8 cellular contexts compared by ENCODE assay signal in the genomic region with DNA sequence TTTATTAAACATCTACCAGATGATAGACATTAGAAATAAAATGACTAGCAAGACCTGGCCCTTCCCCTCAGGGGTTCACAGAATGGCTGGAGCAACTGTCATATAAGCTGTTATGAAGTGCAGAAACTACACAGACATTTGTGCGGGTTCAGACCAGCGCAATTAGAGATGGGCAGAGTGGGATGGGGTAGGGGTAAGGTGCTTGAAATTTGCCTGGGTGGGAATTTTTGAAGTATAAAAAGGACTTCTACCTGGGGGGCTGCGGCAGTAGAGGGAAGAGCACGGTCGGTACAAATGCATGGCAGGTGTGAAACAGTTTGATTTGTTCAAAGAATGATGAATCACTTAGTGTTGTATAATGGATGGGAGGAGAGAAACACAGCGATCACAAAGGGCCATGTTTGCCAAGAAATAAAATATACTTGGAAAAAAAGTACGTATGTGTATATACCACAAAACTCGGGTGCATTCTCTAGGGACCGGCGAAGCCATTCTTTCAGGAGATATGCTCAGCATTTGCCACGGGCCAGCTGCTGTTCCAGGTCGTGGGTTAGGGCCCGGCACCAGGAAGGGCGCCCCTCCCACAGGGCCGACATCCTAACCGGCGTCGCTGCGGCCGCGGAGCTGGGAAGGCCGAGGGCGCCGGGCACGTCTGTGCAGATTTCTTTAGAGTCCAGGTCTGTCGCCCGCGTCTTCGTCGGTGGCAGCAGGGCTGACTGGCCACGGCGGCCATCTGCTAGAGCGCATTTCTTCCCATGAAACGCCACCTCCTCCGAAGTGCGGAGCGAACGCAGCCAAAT. TPM values are rescaled to one million over a fixed set of nuclear protein-coding genes. Genes with fewer than 3 reads are reported as not detected.
A peak's percentile ranks its signal among the peaks of the same experiment; 100 is the strongest.
DNase-seq lines count a peak whose midpoint lies in the region; ATAC-seq and TF ChIP-seq lines count a peak whose summit lies in the region.

No MANE protein-coding gene starts in this region.

- no peaks in the 10 kb centered on the region for H3K9me3 Mint-ChIP-seq in central memory CD8-positive, alpha-beta T cell

- H3K27ac ChIP-seq in Peyer's patch, result peak overlapping the region; percentile 77 to 95 (median 87)

- TF ChIP-seq CTCF in Peyer's patch (IDR thresholded peaks at IDR 0.05), result no peak

- TF ChIP-seq POLR2A in Peyer's patch (IDR thresholded peaks at IDR 0.05), result no peak

- H3K27ac Mint-ChIP-seq in central memory CD8-positive, alpha-beta T cell (ENCODE audit: low read depth), result peak overlapping the region; percentile 96

- H3K4me1 Mint-ChIP-seq in central memory CD8-positive, alpha-beta T cell, result peaks cover 34% of the 10 kb centered on the region

- H3K27me3 Mint-ChIP-seq in central memory CD8-positive, alpha-beta T cell, result no peaks in the 10 kb centered on the region

- peak overlapping the region; percentile 94 for H3K4me3 Mint-ChIP-seq in central memory CD8-positive, alpha-beta T cell

- H3K36me3 Mint-ChIP-seq in central memory CD8-positive, alpha-beta T cell (ENCODE audit: insufficient read depth), result peaks cover 36% of the 10 kb centered on the region

- no peaks in the 10 kb centered on the region for H3K27me3 ChIP-seq in Peyer's patch

- no peaks in the 10 kb centered on the region for H3K9me3 ChIP-seq in Peyer's patch

- DNase-seq in COR-L47 (lab: John Stamatoyannopoulos, UW), result peak; percentile 54
- DNase-seq in Peyer's patch, result peak; percentile 43 to 75 (median 71)
- no peak for DNase-seq in central memory CD8-positive, alpha-beta T cell (ENCODE audit: low spot score in 2 of 2)
- DNase-seq in kidney tubule cell (ENCODE audit: low spot score), result peak; percentile 57
- DNase-seq in stimulated activated CD8-positive, alpha-beta memory T cell treated with anti-CD3 and anti-CD28 coated beads, Interleukin-4, amount 100 ng/mL, for 24 hours (ENCODE audit: low read depth), result peak; percentile 7
- DNase-seq in epidermal melanocyte (ENCODE audit: insufficient read length, low spot score), result no peak

- H3K4me3 ChIP-seq in Peyer's patch, result peak overlapping the region; percentile 63 to 98 (median 74)

- peaks cover 0 to 27% (median 6%) of the 10 kb centered on the region in 4 donors for H3K4me1 ChIP-seq in Peyer's patch

- H3K36me3 ChIP-seq in Peyer's patch, result peaks cover 0 to 23% (median 0%) of the 10 kb centered on the region in 3 donors

- peak; percentile 14 for ATAC-seq in GM19397 (IDR thresholded peaks at IDR 0.05; ENCODE audit: unreplicated experiment)
- ATAC-seq in HG03457 (IDR thresholded peaks at IDR 0.05; ENCODE audit: unreplicated experiment), result peak; percentile 4
- peak; percentile 19 for ATAC-seq in central memory CD8-positive, alpha-beta T cell (replicated peaks; ENCODE audit: extremely low read depth, poor library complexity, severe bottlenecking)

RNA-seq across cellular contexts. Expression of gene NOL7, which starts 0.8 kb away (rescaled TPM):
- total RNA-seq in Peyer's patch, result 10 to 100 TPM; 46.6 to 66.0 (median 56.4) TPM

RNA-seq across cellular contexts. Expression of gene SIRT5, which starts 39.9 kb away (rescaled TPM):
- 10 to 100 TPM in 3 of 4 donors, 1 to 10 TPM in 1; 6.8 to 22.1 (median 18.1) TPM for total RNA-seq in Peyer's patch

Comparison
In these comparisons a context has a peak if more than half of its experiments do, and no peak if none do; other contexts are left out.
1. DNase-seq: peak in COR-L47 (single experiment), Peyer's patch (3 of 3), kidney tubule cell (single experiment) and stimulated activated CD8-positive, alpha-beta memory T cell treated with anti-CD3 and anti-CD28 coated beads, Interleukin-4, amount 100 ng/mL, for 24 hours (single experiment); none in central memory CD8-positive, alpha-beta T cell (0 of 2) and epidermal melanocyte (single experiment).
2. Peak in every context shown above with its lines, with median percentiles within 50 percentile points of each other: ATAC-seq.